28 cellular contexts compared by ENCODE assay signal in the genomic region with DNA sequence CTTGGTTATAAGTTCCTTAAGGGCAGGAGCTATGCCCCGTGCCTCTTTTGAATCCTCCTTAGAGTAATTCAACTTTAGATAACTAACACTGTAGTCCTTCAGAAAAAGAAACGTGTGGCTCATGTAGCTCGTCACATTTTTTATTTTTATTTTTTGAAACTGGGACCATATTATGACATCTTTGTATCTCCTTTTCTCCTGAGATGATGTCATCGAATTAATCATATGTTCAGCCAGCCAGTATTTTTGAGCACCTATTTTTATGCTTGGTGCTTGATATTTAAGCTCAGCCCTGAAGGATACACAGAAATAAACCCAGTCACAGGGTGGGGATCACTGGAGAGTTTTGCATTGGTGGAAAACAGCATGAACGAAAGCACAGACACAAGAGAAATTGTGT.
"Had no signal": no experiment of that assay in that cellular context is flagged by ENCODE, and none has a peak within 500 bp of the region (broad histone marks: within the 10 kb centered on the region; RNA-seq: fewer than 3 reads in every experiment).

No MANE protein-coding gene starts in this region.

- H3K9ac ChIP-seq: neural progenitor cell, parathyroid adenoma had no signal

- H3K27ac ChIP-seq: neural progenitor cell, ovary, parathyroid adenoma, psoas muscle, skin epidermis, spleen, suprapubic skin, testis, tibial artery, transverse colon, upper lobe of right lung, uterus had no signal

- H3K79me2 ChIP-seq: parathyroid adenoma had no signal

- DNase-seq: natural killer cell; occipital lobe; ovary; posterior cingulate gyrus; psoas muscle; right cardiac atrium; spleen; stimulated activated CD4-positive, alpha-beta T cell treated with anti-CD3 and anti-CD28 coated beads, Interleukin-12 subunit alpha, Interleukin-12 subunit beta, amount 100 ng/mL, for 4 hours; stimulated activated CD4-positive, alpha-beta T cell treated with anti-CD3 and anti-CD28 coated beads, Interleukin-1b, Interleukin-23, amount 100 ng/mL, for 48 hours; stimulated activated CD4-positive, alpha-beta T cell treated with anti-CD3 and anti-CD28 coated beads, Interleukin-4, amount 100 ng/mL, for 1 hour; stimulated activated CD4-positive, alpha-beta T cell treated with anti-CD3 and anti-CD28 coated beads, Interleukin-4, amount 100 ng/mL, for 4 hours; stimulated activated CD8-positive, alpha-beta memory T cell treated with anti-CD3 and anti-CD28 coated beads, Interleukin-4, amount 100 ng/mL, for 48 hours; stimulated activated naive CD4-positive, alpha-beta T cell; stimulated activated naive CD8-positive, alpha-beta T cell treated with anti-CD3 and anti-CD28 coated beads, Interleukin-15, amount 100 ng/mL, for 72 hours; stimulated activated naive CD8-positive, alpha-beta T cell treated with anti-CD3 and anti-CD28 coated beads, Interleukin-15, Interleukin-2, amounts not matched to agents 100 U/mL and 50 U/mL, for 24 hours; substantia nigra; testis; tibial artery; transverse colon; upper lobe of right lung; uterus had no signal

- ATAC-seq: natural killer cell; psoas muscle; right cardiac atrium; sciatic nerve; stimulated activated memory B cell treated with anti-CD40 and anti-IgM and Interleukin-4, amounts not matched to agents 10 μg/mL and 1 μg/mL and 100 μg/mL, for 72 hours; stimulated activated naive CD8-positive, alpha-beta T cell treated with anti-CD3 and anti-CD28 coated beads, Interleukin-15, amount 100 ng/mL, for 72 hours; stimulated activated naive CD8-positive, alpha-beta T cell treated with anti-CD3 and anti-CD28 coated beads, Interleukin-15, Interleukin-2, amounts not matched to agents 100 U/mL and 50 U/mL, for 24 hours; upper lobe of right lung had no signal

- H3K27me3 ChIP-seq: neural progenitor cell, ovary, spleen, suprapubic skin, testis, tibial artery, transverse colon, upper lobe of right lung, uterus had no signal

- H3K4me2 ChIP-seq: neural progenitor cell, smooth muscle cell had no signal

- H3K4me3 ChIP-seq: neural progenitor cell, ovary, psoas muscle, skin epidermis, smooth muscle cell, spleen, suprapubic skin, testis, tibial artery, transverse colon, upper lobe of right lung, uterus had no signal

- H3K36me3 ChIP-seq: neural progenitor cell, ovary, spleen, suprapubic skin, tibial artery, transverse colon, upper lobe of right lung, uterus had no signal

- H2AFZ ChIP-seq: neural progenitor cell, parathyroid adenoma had no signal

- H3K9me3 ChIP-seq: ovary, psoas muscle, suprapubic skin, testis, tibial artery, transverse colon, upper lobe of right lung, uterus had no signal

- H3K4me1 ChIP-seq: neural progenitor cell, parathyroid adenoma, psoas muscle, spleen, suprapubic skin, testis, tibial artery, transverse colon, upper lobe of right lung, uterus had no signal
